In the genomic region with DNA sequence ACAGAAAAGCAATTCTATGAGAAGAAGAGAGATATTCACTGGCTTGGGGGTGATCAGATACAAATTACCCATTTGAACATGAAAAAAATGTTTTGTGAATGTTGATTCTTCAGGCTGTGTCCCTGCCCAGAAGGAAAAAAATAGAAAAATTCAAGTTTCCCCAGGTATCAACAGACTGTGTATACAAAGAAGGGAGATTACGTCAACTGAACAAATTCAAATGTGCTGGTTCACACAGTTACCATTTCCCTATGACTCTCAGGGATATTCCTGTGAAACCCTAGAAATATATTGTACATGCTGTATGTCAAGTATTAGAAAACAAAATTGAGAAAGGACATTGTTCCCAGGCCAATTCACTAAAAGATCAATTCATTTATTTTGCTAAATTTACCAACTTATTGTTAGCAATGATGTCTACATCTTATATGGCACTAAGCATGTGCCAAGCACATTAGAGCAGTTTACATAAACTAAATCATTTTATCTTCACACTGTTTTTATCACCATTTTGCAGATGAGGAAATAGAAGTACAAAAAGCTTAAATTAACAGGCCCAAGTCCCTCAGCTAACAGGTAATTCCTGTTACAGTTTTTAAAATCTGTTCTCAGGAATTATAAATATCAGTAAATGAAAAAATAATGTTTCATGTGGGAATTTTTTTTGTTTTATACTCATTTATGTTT, we compare ENCODE assay signal across 28 cellular contexts.
"Had no signal": no experiment of that assay in that cellular context is flagged by ENCODE, and none has a peak within 500 bp of the region (broad histone marks: within the 10 kb centered on the region; RNA-seq: fewer than 3 reads in every experiment).

No MANE protein-coding gene starts in this region.

- H3K4me1 ChIP-seq: suprapubic skin, testis, thyroid gland, tibial artery, tibial nerve, upper lobe of left lung, upper lobe of right lung, uterus, vagina had no signal

- H3K36me3 ChIP-seq: stomach, suprapubic skin, thoracic aorta, thyroid gland, tibial artery, tibial nerve, upper lobe of left lung, upper lobe of right lung, uterus, vagina had no signal

- H3K27me3 ChIP-seq: stomach, suprapubic skin, testis, thyroid gland, tibial artery, tibial nerve, upper lobe of left lung, upper lobe of right lung, uterus, vagina had no signal

- H3K4me1 Mint-ChIP-seq: stimulated activated effector memory CD8-positive, alpha-beta T cell treated with anti-CD3 and anti-CD28 coated beads, Interleukin-12 subunit alpha, Interleukin-12 subunit beta, amount 100 ng/mL, for 72 hours; stimulated activated memory B cell treated with anti-CD40 and anti-IgM and Interleukin-4, amounts not matched to agents 10 μg/mL and 1 μg/mL and 100 μg/mL, for 72 hours; stimulated activated naive B cell treated with anti-CD40 and anti-IgM and Interleukin-4, amounts not matched to agents 10 μg/mL and 1 μg/mL and 100 μg/mL, for 72 hours; stimulated activated naive CD8-positive, alpha-beta T cell treated with anti-CD3 and anti-CD28 coated beads, Interleukin-15, amount 100 ng/mL, for 72 hours had no signal

- DNase-seq: stimulated activated CD4-positive, alpha-beta T cell treated with anti-CD3 and anti-CD28 coated beads, Interleukin-2, amount 100 ng/mL, for 48 hours; stimulated activated CD4-positive, alpha-beta T cell treated with anti-CD3 and anti-CD28 coated beads, Interleukin-4, amount 100 ng/mL, for 1 hour; stimulated activated CD4-positive, alpha-beta T cell treated with anti-CD3 and anti-CD28 coated beads, Interleukin-4, amount 100 ng/mL, for 24 hours; stimulated activated CD4-positive, alpha-beta T cell treated with anti-CD3 and anti-CD28 coated beads, Interleukin-4, amount 100 ng/mL, for 4 hours; stimulated activated CD8-positive, alpha-beta memory T cell treated with anti-CD3 and anti-CD28 coated beads, Interleukin-4, amount 100 ng/mL, for 48 hours; stimulated activated naive B cell treated with anti-CD40 and anti-IgM and Interleukin-4, amounts not matched to agents 10 μg/mL and 1 μg/mL and 100 μg/mL, for 72 hours; stimulated activated naive CD4-positive, alpha-beta T cell; stimulated activated naive CD4-positive, alpha-beta T cell treated with Interleukin-2 at 50 U/mL for 16 hours; stimulated activated naive CD8-positive, alpha-beta T cell treated with anti-CD3 and anti-CD28 coated beads, Interleukin-15, amount 100 ng/mL, for 72 hours; stimulated activated naive CD8-positive, alpha-beta T cell treated with anti-CD3 and anti-CD28 coated beads, Interleukin-15, Interleukin-2, amounts not matched to agents 100 U/mL and 50 U/mL, for 24 hours; stomach; substantia nigra; testis; thyroid gland; tibial artery; trophoblast cell; upper lobe of left lung; upper lobe of right lung; uterus had no signal

- ATAC-seq: stimulated activated effector memory CD8-positive, alpha-beta T cell treated with anti-CD3 and anti-CD28 coated beads, Interleukin-12 subunit alpha, Interleukin-12 subunit beta, amount 100 ng/mL, for 72 hours; stimulated activated memory B cell treated with anti-CD40 and anti-IgM and Interleukin-4, amounts not matched to agents 10 μg/mL and 1 μg/mL and 100 μg/mL, for 72 hours; stimulated activated naive B cell treated with anti-CD40 and anti-IgM and Interleukin-4, amounts not matched to agents 10 μg/mL and 1 μg/mL and 100 μg/mL, for 72 hours; stimulated activated naive CD8-positive, alpha-beta T cell treated with anti-CD3 and anti-CD28 coated beads, Interleukin-15, amount 100 ng/mL, for 72 hours; stimulated activated naive CD8-positive, alpha-beta T cell treated with anti-CD3 and anti-CD28 coated beads, Interleukin-15, Interleukin-2, amounts not matched to agents 100 U/mL and 50 U/mL, for 24 hours; upper lobe of right lung had no signal

- H3K36me3 Mint-ChIP-seq: stimulated activated effector memory CD8-positive, alpha-beta T cell treated with anti-CD3 and anti-CD28 coated beads, Interleukin-12 subunit alpha, Interleukin-12 subunit beta, amount 100 ng/mL, for 72 hours; stimulated activated memory B cell treated with anti-CD40 and anti-IgM and Interleukin-4, amounts not matched to agents 10 μg/mL and 1 μg/mL and 100 μg/mL, for 72 hours; stimulated activated naive B cell treated with anti-CD40 and anti-IgM and Interleukin-4, amounts not matched to agents 10 μg/mL and 1 μg/mL and 100 μg/mL, for 72 hours; type B pancreatic cell had no signal

- FAIRE-seq: urothelium cell line had no signal

- H3K27ac Mint-ChIP-seq: stimulated activated effector memory CD8-positive, alpha-beta T cell treated with anti-CD3 and anti-CD28 coated beads, Interleukin-12 subunit alpha, Interleukin-12 subunit beta, amount 100 ng/mL, for 72 hours; stimulated activated memory B cell treated with anti-CD40 and anti-IgM and Interleukin-4, amounts not matched to agents 10 μg/mL and 1 μg/mL and 100 μg/mL, for 72 hours; stimulated activated naive B cell treated with anti-CD40 and anti-IgM and Interleukin-4, amounts not matched to agents 10 μg/mL and 1 μg/mL and 100 μg/mL, for 72 hours; stimulated activated naive CD8-positive, alpha-beta T cell treated with anti-CD3 and anti-CD28 coated beads, Interleukin-15, amount 100 ng/mL, for 72 hours; stimulated activated naive CD8-positive, alpha-beta T cell treated with anti-CD3 and anti-CD28 coated beads, Interleukin-15, Interleukin-2, amounts not matched to agents 100 ng/mL and 50 ng/mL, for 24 hours; type B pancreatic cell had no signal

- H3K4me3 Mint-ChIP-seq: stimulated activated effector memory CD8-positive, alpha-beta T cell treated with anti-CD3 and anti-CD28 coated beads, Interleukin-12 subunit alpha, Interleukin-12 subunit beta, amount 100 ng/mL, for 72 hours; stimulated activated memory B cell treated with anti-CD40 and anti-IgM and Interleukin-4, amounts not matched to agents 10 μg/mL and 1 μg/mL and 100 μg/mL, for 72 hours; stimulated activated naive B cell treated with anti-CD40 and anti-IgM and Interleukin-4, amounts not matched to agents 10 μg/mL and 1 μg/mL and 100 μg/mL, for 72 hours; stimulated activated naive CD8-positive, alpha-beta T cell treated with anti-CD3 and anti-CD28 coated beads, Interleukin-15, amount 100 ng/mL, for 72 hours; stimulated activated naive CD8-positive, alpha-beta T cell treated with anti-CD3 and anti-CD28 coated beads, Interleukin-15, Interleukin-2, amounts not matched to agents 100 ng/mL and 50 ng/mL, for 24 hours; type B pancreatic cell had no signal

- H3K27ac ChIP-seq: stomach, suprapubic skin, testis, thoracic aorta, thyroid gland, tibial artery, tibial nerve, upper lobe of left lung, upper lobe of right lung, uterus, vagina had no signal

- H3K9me3 Mint-ChIP-seq: type B pancreatic cell had no signal

- H3K27me3 Mint-ChIP-seq: stimulated activated memory B cell treated with anti-CD40 and anti-IgM and Interleukin-4, amounts not matched to agents 10 μg/mL and 1 μg/mL and 100 μg/mL, for 72 hours; stimulated activated naive B cell treated with anti-CD40 and anti-IgM and Interleukin-4, amounts not matched to agents 10 μg/mL and 1 μg/mL and 100 μg/mL, for 72 hours; stimulated activated naive CD8-positive, alpha-beta T cell treated with anti-CD3 and anti-CD28 coated beads, Interleukin-15, amount 100 ng/mL, for 72 hours; stimulated activated naive CD8-positive, alpha-beta T cell treated with anti-CD3 and anti-CD28 coated beads, Interleukin-15, Interleukin-2, amounts not matched to agents 100 ng/mL and 50 ng/mL, for 24 hours; type B pancreatic cell had no signal

- H3K9me3 ChIP-seq: stomach, suprapubic skin, testis, thoracic aorta, thyroid gland, tibial artery, tibial nerve, upper lobe of left lung, upper lobe of right lung, uterus, vagina had no signal

- H3K4me3 ChIP-seq: stomach, suprapubic skin, testis, thoracic aorta, thyroid gland, tibial artery, tibial nerve, upper lobe of left lung, upper lobe of right lung, uterus, vagina had no signal
